35 cellular contexts compared by ENCODE assay signal in the genomic region with DNA sequence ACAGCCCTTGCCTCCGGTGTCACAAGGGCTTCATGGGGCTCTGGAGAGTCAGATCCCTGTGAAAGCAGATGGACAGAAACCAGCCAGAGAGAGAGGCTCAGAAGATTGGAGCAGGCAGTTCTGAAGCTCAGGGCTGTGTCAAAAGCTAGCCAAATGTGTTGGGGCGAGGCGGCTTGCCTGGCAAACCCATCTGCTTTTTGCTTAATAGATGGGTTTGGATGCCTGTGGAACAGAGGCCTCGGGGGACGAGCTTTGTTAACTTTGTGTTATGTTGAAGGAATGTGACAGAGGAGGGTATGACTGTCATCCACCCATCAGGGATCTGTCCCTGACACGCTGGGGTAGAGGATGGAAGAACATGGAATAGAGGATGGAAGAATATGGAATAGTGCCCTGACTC. TPM values are rescaled to one million over a fixed set of nuclear protein-coding genes. Genes with fewer than 3 reads are reported as not detected.
"Had no signal": no experiment of that assay in that cellular context is flagged by ENCODE, and none has a peak within 500 bp of the region (broad histone marks: within the 10 kb centered on the region; RNA-seq: fewer than 3 reads in every experiment).

No MANE protein-coding gene starts in this region.

- ATAC-seq: activated CD8-positive, alpha-beta T cell treated with anti-CD3 and anti-CD28 coated beads for 36 hours; activated T-helper 17 cell treated with anti-CD3 and anti-CD28 coated beads, Interleukin-2, amount 50 U/mL, for 72 hours; PC-3 had no signal

- H3K27me3 ChIP-seq: cardiac muscle cell, MG63, Peyer's patch had no signal

- H3K4me1 ChIP-seq: Peyer's patch had no signal

- H3K4me3 Mint-ChIP-seq: activated CD4-positive, alpha-beta T cell treated with anti-CD3 and anti-CD28 coated beads, Interleukin-2, amount 10 ng/mL, durations not matched to agents 24 days and 14 days; activated CD8-positive, alpha-beta T cell treated with anti-CD3 and anti-CD28 coated beads for 36 hours; activated naive CD8-positive, alpha-beta T cell treated with anti-CD3 and anti-CD28 coated beads for 36 hours; activated T-helper 17 cell treated with anti-CD3 and anti-CD28 coated beads, Interleukin-2, amount 50 U/mL, for 72 hours; T-helper 2 cell treated with Interferon-gamma antibody and Interleukin-4, amounts not matched to agents 5 μg/mL and 100 μg/mL, for 36 hours had no signal

- DNase-seq: activated CD4-positive, alpha-beta T cell treated with anti-CD3 and anti-CD28 coated beads, Interleukin-2, amount 10 ng/mL, durations not matched to agents 24 days and 14 days; activated CD4-positive, alpha-beta T cell treated with anti-CD3 and anti-CD28 coated beads, Interleukin-2, amount 50 U/mL, for 4 hours; activated CD8-positive, alpha-beta T cell treated with anti-CD3 and anti-CD28 coated beads for 36 hours; activated effector memory CD4-positive, alpha-beta T cell treated with anti-CD3 and anti-CD28 coated beads, Interleukin-2, amount 50 U/mL, for 16 hours; activated naive CD4-positive, alpha-beta T cell; activated naive CD4-positive, alpha-beta T cell treated with anti-CD3 and anti-CD28 coated beads, Interleukin-2, amount 50 U/mL, for 16 hours; activated naive CD8-positive, alpha-beta T cell treated with anti-CD3 and anti-CD28 coated beads for 36 hours; activated T-cell treated with anti-CD3 and anti-CD28 coated beads for 4 hours; activated T-cell treated with anti-CD3 and anti-CD28 coated beads, Interleukin-2, amount 50 U/mL, for 48 hours; amniotic stem cell; aorta; cerebellar nuclear complex; Kasumi-1; KG1; MG63; NCI-H1092; NCI-H146; NCI-H187; NCI-H2029 treated with DMSO at 0.1 percent for 48 hours; NCI-H2107; NCI-H2171; NCI-H510A; NCI-H526; NCI-H748 treated with DMSO at 0.1 percent for 48 hours; NK-92 treated with Interleukin-12 subunit alpha and Interleukin-12 subunit beta, amount 100 ng/mL, for 24 hours; PC-3; RPMI8226; SIG-M5; SW 1271 had no signal

- H3K27ac ChIP-seq: cardiac muscle cell, Peyer's patch had no signal

- H3K27me3 Mint-ChIP-seq: activated CD4-positive, alpha-beta T cell treated with anti-CD3 and anti-CD28 coated beads, Interleukin-2, amount 10 ng/mL, durations not matched to agents 24 days and 14 days; activated CD8-positive, alpha-beta T cell treated with anti-CD3 and anti-CD28 coated beads for 36 hours; activated naive CD8-positive, alpha-beta T cell treated with anti-CD3 and anti-CD28 coated beads for 36 hours; activated T-helper 17 cell treated with anti-CD3 and anti-CD28 coated beads, Interleukin-2, amount 50 U/mL, for 72 hours had no signal

- H3K27ac Mint-ChIP-seq: activated CD4-positive, alpha-beta T cell treated with anti-CD3 and anti-CD28 coated beads, Interleukin-2, amount 10 ng/mL, durations not matched to agents 24 days and 14 days; activated CD8-positive, alpha-beta T cell treated with anti-CD3 and anti-CD28 coated beads for 36 hours; activated naive CD8-positive, alpha-beta T cell treated with anti-CD3 and anti-CD28 coated beads for 36 hours; activated T-helper 17 cell treated with anti-CD3 and anti-CD28 coated beads, Interleukin-2, amount 50 U/mL, for 72 hours; T-helper 2 cell treated with Interferon-gamma antibody and Interleukin-4, amounts not matched to agents 5 μg/mL and 100 μg/mL, for 36 hours had no signal

- H3K9me3 Mint-ChIP-seq: activated CD4-positive, alpha-beta T cell treated with anti-CD3 and anti-CD28 coated beads, Interleukin-2, amount 10 ng/mL, durations not matched to agents 24 days and 14 days; activated CD8-positive, alpha-beta T cell treated with anti-CD3 and anti-CD28 coated beads for 36 hours; activated T-helper 17 cell treated with anti-CD3 and anti-CD28 coated beads, Interleukin-2, amount 50 U/mL, for 72 hours; T-helper 2 cell treated with Interferon-gamma antibody and Interleukin-4, amounts not matched to agents 5 μg/mL and 100 μg/mL, for 36 hours had no signal

- H3K4me3 ChIP-seq: cardiac muscle cell, MG63, Peyer's patch had no signal

- H3K9me3 ChIP-seq: MG63, Peyer's patch had no signal

RNA-seq across cellular contexts. Expression of a gene that starts 21.0 kb away (rescaled TPM):
- total RNA-seq: activated CD4-positive, alpha-beta T cell treated with anti-CD3 and anti-CD28 coated beads, Interleukin-2, amount 10 ng/mL, durations not matched to agents 24 days and 14 days; activated CD8-positive, alpha-beta T cell treated with anti-CD3 and anti-CD28 coated beads for 36 hours; activated T-helper 17 cell treated with anti-CD3 and anti-CD28 coated beads, Interleukin-2, amount 50 U/mL, for 72 hours; aorta; cardiac muscle cell; PC-3; Peyer's patch; SK-MEL-5; T-helper 1 cell treated with Interleukin-12 subunit alpha and Interleukin-12 subunit beta and Interleukin-4 antibody, amounts not matched to agents 30 ng/mL and 1 ng/mL, for 36 hours had no signal
- polyA plus RNA-seq: aorta, cardiac muscle cell had no signal
